Comparison of ENCODE assay signal across 6 cellular contexts in the genomic region with DNA sequence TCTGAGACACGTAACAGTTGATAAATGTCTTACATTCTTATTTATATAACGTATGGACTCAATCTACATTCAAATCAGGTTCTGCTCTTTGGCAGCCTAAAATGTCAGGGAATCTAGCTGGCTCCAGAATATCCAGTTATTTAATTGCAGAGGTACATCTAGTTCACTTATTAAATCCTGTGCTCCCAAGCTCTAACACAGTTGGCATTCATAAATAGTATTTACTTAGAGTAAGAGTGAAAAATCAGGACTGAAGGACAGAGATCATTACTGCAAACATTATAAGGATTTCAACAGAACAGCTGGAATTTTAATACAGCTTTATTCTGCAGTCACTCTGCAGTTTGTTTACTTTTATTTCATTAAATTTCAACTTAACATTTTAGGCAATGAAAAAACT. TPM values are rescaled to one million over a fixed set of nuclear protein-coding genes. Genes with fewer than 3 reads are reported as not detected.
"Had no signal": no experiment of that assay in that cellular context is flagged by ENCODE, and none has a peak within 500 bp of the region (broad histone marks: within the 10 kb centered on the region; RNA-seq: fewer than 3 reads in every experiment).

No MANE protein-coding gene starts in this region.

RNA-seq across cellular contexts. Expression of a gene that starts 7.9 kb away (rescaled TPM):
- total RNA-seq: GM23248, GM23338, H1, H4, H7, H9 had no signal
